1 cellular context compared by ENCODE assay signal in the genomic region with DNA sequence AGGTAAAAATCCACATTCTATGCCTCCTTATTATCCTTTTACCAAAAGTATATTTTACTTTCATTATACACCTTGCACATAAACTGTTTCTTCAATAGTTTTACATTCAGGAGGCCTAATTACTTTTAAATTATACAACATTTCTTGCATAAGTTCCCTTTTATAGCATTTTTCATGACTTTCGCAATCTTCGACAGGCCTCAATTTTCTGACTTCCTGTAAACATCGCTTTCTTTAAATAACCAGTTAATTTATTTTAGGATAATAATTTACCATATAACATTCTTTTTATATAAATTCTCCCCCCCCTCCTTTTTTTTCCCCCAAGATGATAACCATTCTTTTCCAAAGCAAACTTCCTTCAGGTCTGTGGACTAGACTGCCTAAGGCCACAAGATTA.
TF ChIP-seq lines count a peak whose summit lies in the region.

No MANE protein-coding gene starts in this region.

TF ChIP-seq in K562, 482 proteins besides CTCF, POLR2A, EP300 and RAD21 (continued from another document):
- TF ChIP-seq KLF1 (tag; IDR thresholded peaks at IDR 0.05): no peak
